ENCODE assay signal across 1 cellular context in the genomic region with DNA sequence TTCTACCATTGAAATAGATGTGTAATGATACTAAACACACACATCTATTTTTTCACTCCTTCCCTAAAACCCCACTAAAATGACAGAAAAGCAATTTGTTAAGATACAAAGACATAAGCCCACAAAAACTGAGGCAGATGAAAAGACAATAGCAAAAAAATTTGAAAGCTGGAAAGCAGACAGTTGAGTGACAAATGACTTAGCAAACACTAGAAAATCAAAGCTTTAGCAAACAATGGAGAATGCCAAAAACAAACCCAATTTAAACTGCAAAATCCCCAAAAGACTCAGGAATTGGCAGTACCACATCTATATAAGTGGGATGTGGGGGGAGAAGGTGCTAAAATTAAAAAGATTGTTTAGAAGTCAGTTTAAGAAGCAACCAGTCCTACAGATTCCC.
TF ChIP-seq lines count a peak whose summit lies in the region.

No MANE protein-coding gene starts in this region.

TF ChIP-seq in WTC11, 78 proteins besides CTCF, POLR2A, EP300 and RAD21 (continued from another document):
- TF ChIP-seq ZSCAN18 (CRISPR knock-in tag; IDR thresholded peaks at IDR 0.05) = no peak
- TF ChIP-seq, protein P1, sequence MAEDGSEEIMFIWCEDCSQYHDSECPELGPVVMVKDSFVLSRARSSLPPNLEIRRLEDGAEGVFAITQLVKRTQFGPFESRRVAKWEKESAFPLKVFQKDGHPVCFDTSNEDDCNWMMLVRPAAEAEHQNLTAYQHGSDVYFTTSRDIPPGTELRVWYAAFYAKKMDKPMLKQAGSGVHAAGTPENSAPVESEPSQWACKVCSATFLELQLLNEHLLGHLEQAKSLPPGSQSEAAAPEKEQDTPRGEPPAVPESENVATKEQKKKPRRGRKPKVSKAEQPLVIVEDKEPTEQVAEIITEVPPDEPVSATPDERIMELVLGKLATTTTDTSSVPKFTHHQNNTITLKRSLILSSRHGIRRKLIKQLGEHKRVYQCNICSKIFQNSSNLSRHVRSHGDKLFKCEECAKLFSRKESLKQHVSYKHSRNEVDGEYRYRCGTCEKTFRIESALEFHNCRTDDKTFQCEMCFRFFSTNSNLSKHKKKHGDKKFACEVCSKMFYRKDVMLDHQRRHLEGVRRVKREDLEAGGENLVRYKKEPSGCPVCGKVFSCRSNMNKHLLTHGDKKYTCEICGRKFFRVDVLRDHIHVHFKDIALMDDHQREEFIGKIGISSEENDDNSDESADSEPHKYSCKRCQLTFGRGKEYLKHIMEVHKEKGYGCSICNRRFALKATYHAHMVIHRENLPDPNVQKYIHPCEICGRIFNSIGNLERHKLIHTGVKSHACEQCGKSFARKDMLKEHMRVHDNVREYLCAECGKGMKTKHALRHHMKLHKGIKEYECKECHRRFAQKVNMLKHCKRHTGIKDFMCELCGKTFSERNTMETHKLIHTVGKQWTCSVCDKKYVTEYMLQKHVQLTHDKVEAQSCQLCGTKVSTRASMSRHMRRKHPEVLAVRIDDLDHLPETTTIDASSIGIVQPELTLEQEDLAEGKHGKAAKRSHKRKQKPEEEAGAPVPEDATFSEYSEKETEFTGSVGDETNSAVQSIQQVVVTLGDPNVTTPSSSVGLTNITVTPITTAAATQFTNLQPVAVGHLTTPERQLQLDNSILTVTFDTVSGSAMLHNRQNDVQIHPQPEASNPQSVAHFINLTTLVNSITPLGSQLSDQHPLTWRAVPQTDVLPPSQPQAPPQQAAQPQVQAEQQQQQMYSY (CRISPR knock-in tag; IDR thresholded peaks at IDR 0.05) = no peak
- no peak for TF ChIP-seq RORB (CRISPR knock-in tag; IDR thresholded peaks at IDR 0.05)
- no peak for TF ChIP-seq ZNF263 (CRISPR knock-in tag; IDR thresholded peaks at IDR 0.05; ENCODE audit: low read depth)
TF ChIP-seq in WTC11: peak in this region for 0.
